In genomic region chr3:36332139-36332538, GRCh38 we compare ENCODE assay signal across 8 cellular contexts.
"Had no signal": no experiment of that assay in that cellular context is flagged by ENCODE, and none has a peak within 500 bp of the region (broad histone marks: within the 10 kb centered on the region; RNA-seq: fewer than 3 reads in every experiment).

No MANE protein-coding gene starts in this region.

- DNase-seq: GM23248, GOT3, H7, HFFc6, IMR-90, KBM-7 had no signal

- H3K4me3 ChIP-seq: GM23248, HAP-1 had no signal

- H3K27ac ChIP-seq: GM23248 had no signal

- H3K36me3 ChIP-seq: HAP-1 had no signal

- H3K4me1 ChIP-seq: HAP-1 had no signal

- H3K9ac ChIP-seq: GM23248 had no signal

- H3K9me3 ChIP-seq: HAP-1 had no signal

- ATAC-seq: HCT116 had no signal

- H2AFZ ChIP-seq: GM23248 had no signal
